Comparison of ENCODE assay signal across 28 cellular contexts in the genomic region with DNA sequence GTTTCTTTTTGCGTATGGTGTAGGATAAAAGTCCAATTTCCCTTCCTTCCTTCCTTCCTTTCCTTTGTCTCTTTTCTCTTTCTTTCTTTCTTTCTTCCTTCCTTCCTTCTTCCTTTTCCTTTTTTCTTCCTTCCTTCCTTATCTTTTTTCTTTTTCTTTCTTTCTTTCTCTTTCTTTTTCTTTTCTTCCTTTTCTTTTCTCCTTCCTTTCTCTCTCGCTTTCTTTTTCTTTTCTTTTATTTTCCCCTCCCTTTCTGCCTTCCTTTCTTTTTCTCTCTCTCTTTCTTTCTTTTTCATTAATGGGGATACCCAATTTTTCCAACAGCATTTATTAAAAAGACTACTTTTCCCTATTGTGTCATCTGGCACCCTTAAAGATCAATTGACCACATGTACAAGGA.
"Had no signal": no experiment of that assay in that cellular context is flagged by ENCODE, and none has a peak within 500 bp of the region (broad histone marks: within the 10 kb centered on the region; RNA-seq: fewer than 3 reads in every experiment).

No MANE protein-coding gene starts in this region.

- FAIRE-seq: endometrium, islet of Langerhans, keratinocyte had no signal

- H3K27ac ChIP-seq: epithelial cell of prostate, esophagus squamous epithelium, gastrocnemius medialis, heart right ventricle, left lung, lower lobe of right lung had no signal

- H3K36me3 Mint-ChIP-seq: mesothelial cell of epicardium, naive B cell had no signal

- H3K27me3 Mint-ChIP-seq: dendritic cell treated with granulocyte-macrophage colony-stimulating factor and Interleukin-4, amounts not matched to agents 40 ng/mL and 50 ng/mL, for 4 days; effector memory CD8-positive, alpha-beta T cell; naive B cell; naive thymus-derived CD8-positive, alpha-beta T cell had no signal

- H3K4me3 ChIP-seq: esophagus squamous epithelium, gastrocnemius medialis, heart right ventricle, left lung, lower lobe of right lung, mucosa of descending colon had no signal

- H3K36me3 ChIP-seq: esophagus squamous epithelium, gastrocnemius medialis, heart right ventricle, left lung, lower lobe of right lung had no signal

- H3K4me3 Mint-ChIP-seq: dendritic cell treated with granulocyte-macrophage colony-stimulating factor and Interleukin-4, amounts not matched to agents 40 ng/mL and 50 ng/mL, for 4 days; effector memory CD8-positive, alpha-beta T cell; endodermal cell; mesothelial cell of epicardium; naive B cell; naive thymus-derived CD8-positive, alpha-beta T cell had no signal

- H3K4me1 ChIP-seq: esophagus squamous epithelium, gastrocnemius medialis, heart right ventricle, left lung, lower lobe of right lung had no signal

- ATAC-seq: effector memory CD8-positive, alpha-beta T cell; esophagus mucosa; gastrocnemius medialis; heart right ventricle; left cardiac atrium; left lung; left ventricle myocardium superior; lower lobe of right lung; mucosa of descending colon; naive thymus-derived CD8-positive, alpha-beta T cell had no signal

- DNase-seq: cortex of kidney; effector CD8-positive, alpha-beta T cell; effector memory CD8-positive, alpha-beta T cell; endodermal cell; erythroblast; esophagus squamous epithelium; foreskin fibroblast; foreskin melanocyte; gastrocnemius medialis; glutamatergic neuron; head of caudate nucleus; heart right ventricle; hippocampal formation; left cardiac atrium; left lung; left ventricle myocardium superior; lower lobe of right lung; mesenchymal stem cell; mucosa of descending colon; naive B cell; naive thymus-derived CD8-positive, alpha-beta T cell had no signal

- H3K4me1 Mint-ChIP-seq: endodermal cell; mesothelial cell of epicardium; naive B cell; naive thymus-derived CD8-positive, alpha-beta T cell had no signal

- H3K27ac Mint-ChIP-seq: dendritic cell treated with granulocyte-macrophage colony-stimulating factor and Interleukin-4, amounts not matched to agents 40 ng/mL and 50 ng/mL, for 4 days; effector memory CD8-positive, alpha-beta T cell; endodermal cell; mesothelial cell of epicardium; naive B cell; naive thymus-derived CD8-positive, alpha-beta T cell had no signal

- H3K27me3 ChIP-seq: esophagus squamous epithelium, gastrocnemius medialis, heart right ventricle, left lung had no signal

- H3K9me3 ChIP-seq: esophagus squamous epithelium, gastrocnemius medialis, lower lobe of right lung, mucosa of descending colon had no signal
